ENCODE assay signal across 15 cellular contexts in genomic region chr2:7029291-7030059, GRCh38.
DNase-seq lines count a peak whose midpoint lies in the region; ATAC-seq and TF ChIP-seq lines count a peak whose summit lies in the region.
"Had no signal": no experiment of that assay in that cellular context is flagged by ENCODE, and none has a peak within 500 bp of the region (broad histone marks: within the 10 kb centered on the region; RNA-seq: fewer than 3 reads in every experiment).

No MANE protein-coding gene starts in this region.

- no peaks in the 10 kb centered on the region for H3K27me3 Mint-ChIP-seq in brain
- H3K27me3 Mint-ChIP-seq: B cell; stimulated activated naive CD8-positive, alpha-beta T cell treated with anti-CD3 and anti-CD28 coated beads, Interleukin-15, amount 100 ng/mL, for 72 hours had no signal

- ATAC-seq in GM21447 (IDR thresholded peaks at IDR 0.05; ENCODE audit: unreplicated experiment) (peak; percentile 70), HG03442 (IDR thresholded peaks at IDR 0.05; ENCODE audit: unreplicated experiment) (no peak)
- ATAC-seq: mucosa of descending colon; stimulated activated naive CD8-positive, alpha-beta T cell treated with anti-CD3 and anti-CD28 coated beads, Interleukin-15, amount 100 ng/mL, for 72 hours had no signal

- no peak for DNase-seq in AG10803 (ENCODE audit: low read depth)
- peak; percentile 48 for DNase-seq in midbrain (lab: John Stamatoyannopoulos, UW)
- DNase-seq in GOT3 (lab: John Stamatoyannopoulos, UW), result no peak
- DNase-seq in effector CD4-positive, alpha-beta T cell, result no peak
- no peak for DNase-seq in NCI-H446 treated with DMSO at 0.1 percent for 48 hours (lab: John Stamatoyannopoulos, UW)
- DNase-seq: dermis blood vessel endothelial cell; H9; mucosa of descending colon; NCI-H1436; NCI-H510A; stimulated activated naive CD8-positive, alpha-beta T cell treated with anti-CD3 and anti-CD28 coated beads, Interleukin-15, amount 100 ng/mL, for 72 hours had no signal

- no peak overlapping the region for H3K4me3 ChIP-seq in AG10803 (ENCODE audit: low read length)
- H3K4me3 ChIP-seq: mucosa of descending colon had no signal

- no peaks in the 10 kb centered on the region for H3K9me3 Mint-ChIP-seq in brain
- H3K9me3 Mint-ChIP-seq: H9; stimulated activated naive CD8-positive, alpha-beta T cell treated with anti-CD3 and anti-CD28 coated beads, Interleukin-15, amount 100 ng/mL, for 72 hours had no signal

- H3K4me1 Mint-ChIP-seq in brain, result peaks cover 21% of the 10 kb centered on the region
- H3K4me1 Mint-ChIP-seq: B cell had no signal

- TF ChIP-seq CTCF in AG10803 (conservative IDR thresholded peaks at IDR 0.05; ENCODE audit: low read length) (0 out of 2 replicates have a peak, but pooled peaks have one; percentile 4), brain (conservative IDR thresholded peaks at IDR 0.05) (no peak)

- no peak overlapping the region for H3K4me3 Mint-ChIP-seq in brain
- H3K4me3 Mint-ChIP-seq: B cell; H9; stimulated activated naive CD8-positive, alpha-beta T cell treated with anti-CD3 and anti-CD28 coated beads, Interleukin-15, amount 100 ng/mL, for 72 hours had no signal

- peaks cover 65% of the 10 kb centered on the region for H3K36me3 Mint-ChIP-seq in brain

- peak overlapping the region in 3 of 5 experiments; percentile 16 to 24 (median 17) for H3K27ac Mint-ChIP-seq in brain
- H3K27ac Mint-ChIP-seq: B cell had no signal
